In the genomic region with DNA sequence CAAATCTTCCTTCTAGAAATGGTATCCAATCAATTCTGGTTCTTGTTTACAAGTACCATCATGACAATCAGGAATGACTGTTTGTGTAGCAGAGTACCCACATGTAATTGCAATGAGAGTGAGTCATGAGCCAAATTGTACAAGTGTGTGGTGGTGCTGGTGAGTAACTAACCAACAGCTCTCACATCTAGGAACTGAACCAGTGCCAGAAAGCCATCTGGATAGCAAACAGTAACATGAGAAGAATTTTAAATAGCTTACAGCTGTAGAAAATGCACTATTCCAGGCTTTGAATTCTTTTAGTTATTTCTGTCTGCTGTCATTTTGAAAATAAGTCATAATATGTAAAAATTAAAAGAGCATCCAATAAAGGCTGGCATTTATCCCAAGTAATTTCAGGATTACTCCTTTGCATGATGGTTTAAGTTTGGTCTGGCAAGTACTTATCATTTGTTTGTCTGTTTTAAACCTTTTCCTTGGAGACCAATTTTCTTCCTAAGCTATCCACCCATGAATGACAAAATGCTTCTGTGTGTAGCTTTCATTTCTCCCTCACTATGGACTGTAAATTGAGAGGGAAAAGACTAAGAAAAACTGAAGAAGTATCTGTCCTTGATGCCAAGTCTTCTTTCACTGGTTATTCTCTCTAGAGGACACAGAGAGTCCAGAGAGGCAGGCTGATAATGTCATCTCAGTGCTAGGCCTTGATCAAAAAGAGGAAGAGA, we compare ENCODE assay signal across 8 cellular contexts.
DNase-seq lines count a peak whose midpoint lies in the region; ATAC-seq and TF ChIP-seq lines count a peak whose summit lies in the region.

No MANE protein-coding gene starts in this region.

- H3K27ac ChIP-seq in ascending aorta (peak overlapping the region; percentile 41 to 58), hepatocyte (peak overlapping the region; percentile 60), skin epidermis (peak overlapping the region in 16 of 21 experiments; percentile 4 to 80 (median 58))

- ATAC-seq in HG03159 (IDR thresholded peaks at IDR 0.05; ENCODE audit: unreplicated experiment), result peak; percentile 70

- no peaks in the 10 kb centered on the region for H3K36me3 ChIP-seq in ascending aorta
- H3K36me3 ChIP-seq in hepatocyte (replicated peaks; ENCODE audit: insufficient read depth, low read depth), result no peaks in the 10 kb centered on the region

- no peaks in the 10 kb centered on the region for H3K27me3 ChIP-seq in ascending aorta
- H3K27me3 ChIP-seq in hepatocyte, result no peaks in the 10 kb centered on the region

- H4K20me1 ChIP-seq in hepatocyte (ENCODE audit: insufficient read depth, poor library complexity, severe bottlenecking), result no peaks in the 10 kb centered on the region

- no peaks in the 10 kb centered on the region for H3K27me3 Mint-ChIP-seq in activated CD4-positive, alpha-beta T cell treated with anti-CD3 and anti-CD28 coated beads, Interleukin-2, amount 10 ng/mL, durations not matched to agents 24 days and 14 days
- H3K27me3 Mint-ChIP-seq in glutamatergic neuron (ENCODE audit: unreplicated experiment), result no peaks in the 10 kb centered on the region

- H3K4me3 ChIP-seq in ascending aorta, result no peak overlapping the region
- no peak overlapping the region for H3K4me3 ChIP-seq in hepatocyte
- no peak overlapping the region for H3K4me3 ChIP-seq in skin epidermis

- no peaks in the 10 kb centered on the region for H3K9me3 Mint-ChIP-seq in activated CD4-positive, alpha-beta T cell treated with anti-CD3 and anti-CD28 coated beads, Interleukin-2, amount 10 ng/mL, durations not matched to agents 24 days and 14 days
- H3K9me3 Mint-ChIP-seq in glutamatergic neuron (ENCODE audit: unreplicated experiment), result no peaks in the 10 kb centered on the region

- intact Hi-C loops in activated CD4-positive, alpha-beta T cell treated with anti-CD3 and anti-CD28 coated beads, Interleukin-2, amount 10 ng/mL, durations not matched to agents 24 days and 14 days (cut with micrococcal nuclease), result loop anchor here (10.0 kb wide), 1 partner anchor 140 kb away; no protein-coding TSS in a partner anchor
- intact Hi-C loops in ascending aorta (cut with DNase I), result loop anchor here (1.0 to 2.0 kb wide), 2 partner anchors 60 to 142 kb away; a partner anchor contains a TSS

- H3K4me1 ChIP-seq in ascending aorta (peaks cover 3 to 7% of the 10 kb centered on the region in 2 donors), hepatocyte (ENCODE audit: insufficient read depth) (peaks cover 8% of the 10 kb centered on the region)

- peak overlapping the region; percentile 30 for H3K4me2 ChIP-seq in hepatocyte

- no peak overlapping the region for H3K4me3 Mint-ChIP-seq in activated CD4-positive, alpha-beta T cell treated with anti-CD3 and anti-CD28 coated beads, Interleukin-2, amount 10 ng/mL, durations not matched to agents 24 days and 14 days
- H3K4me3 Mint-ChIP-seq in glutamatergic neuron (ENCODE audit: unreplicated experiment), result no peak overlapping the region

- peaks cover 24% of the 10 kb centered on the region for H3K79me2 ChIP-seq in hepatocyte

- no peaks in the 10 kb centered on the region for H3K9me3 ChIP-seq in ascending aorta
- H3K9me3 ChIP-seq in hepatocyte (ENCODE audit: low read depth), result no peaks in the 10 kb centered on the region

- peak; percentile 60 for DNase-seq in activated CD4-positive, alpha-beta T cell treated with anti-CD3 and anti-CD28 coated beads, Interleukin-2, amount 10 ng/mL, durations not matched to agents 24 days and 14 days
- no peak for DNase-seq in activated CD4-positive, alpha-beta T cell treated with anti-CD3 and anti-CD28 coated beads for 1 hour
- peak; percentile 98 for DNase-seq in NCI-H2196 (lab: John Stamatoyannopoulos, UW; ENCODE audit: unreplicated experiment)
- peak; percentile 16 to 81 for DNase-seq in ascending aorta (ENCODE audit: low spot score in 2 of 2)
- peak; percentile 81 for DNase-seq in hepatocyte (ENCODE audit: low spot score)
- no peak for DNase-seq in glutamatergic neuron

- H3K4me1 Mint-ChIP-seq in activated CD4-positive, alpha-beta T cell treated with anti-CD3 and anti-CD28 coated beads, Interleukin-2, amount 10 ng/mL, durations not matched to agents 24 days and 14 days, result peaks cover 25% of the 10 kb centered on the region
- peaks cover 8% of the 10 kb centered on the region for H3K4me1 Mint-ChIP-seq in glutamatergic neuron (ENCODE audit: low read depth, unreplicated experiment)

- peaks cover 8% of the 10 kb centered on the region for H3K36me3 Mint-ChIP-seq in activated CD4-positive, alpha-beta T cell treated with anti-CD3 and anti-CD28 coated beads, Interleukin-2, amount 10 ng/mL, durations not matched to agents 24 days and 14 days (ENCODE audit: low read depth)
- no peaks in the 10 kb centered on the region for H3K36me3 Mint-ChIP-seq in glutamatergic neuron (ENCODE audit: unreplicated experiment)

- H3K27ac Mint-ChIP-seq in activated CD4-positive, alpha-beta T cell treated with anti-CD3 and anti-CD28 coated beads, Interleukin-2, amount 10 ng/mL, durations not matched to agents 24 days and 14 days, result no peak overlapping the region
- no peak overlapping the region for H3K27ac Mint-ChIP-seq in glutamatergic neuron (ENCODE audit: unreplicated experiment)

- TF ChIP-seq CTCF in ascending aorta (IDR thresholded peaks at IDR 0.05) (no peak), hepatocyte (IDR thresholded peaks at IDR 0.05; ENCODE audit: poor library complexity) (no peak), glutamatergic neuron (IDR thresholded peaks at IDR 0.05; ENCODE audit: partially characterized antibody, unreplicated experiment) (no peak)

- H3K9me2 ChIP-seq in hepatocyte (replicated peaks; ENCODE audit: insufficient read depth), result no peaks in the 10 kb centered on the region

- no peak overlapping the region for H2AFZ ChIP-seq in hepatocyte

Comparison
In these comparisons a context has a peak if more than half of its experiments do, and no peak if none do; other contexts are left out.
1. DNase-seq: peak in activated CD4-positive, alpha-beta T cell treated with anti-CD3 and anti-CD28 coated beads, Interleukin-2, amount 10 ng/mL, durations not matched to agents 24 days and 14 days (single experiment), NCI-H2196 (single experiment), ascending aorta (2 of 2) and hepatocyte (single experiment); none in activated CD4-positive, alpha-beta T cell treated with anti-CD3 and anti-CD28 coated beads for 1 hour (single experiment) and glutamatergic neuron (single experiment).
2. Peak in every context shown above with its lines, with median percentiles within 50 percentile points of each other: H3K27ac ChIP-seq.